ENCODE assay signal across 1 cellular context in the genomic region with DNA sequence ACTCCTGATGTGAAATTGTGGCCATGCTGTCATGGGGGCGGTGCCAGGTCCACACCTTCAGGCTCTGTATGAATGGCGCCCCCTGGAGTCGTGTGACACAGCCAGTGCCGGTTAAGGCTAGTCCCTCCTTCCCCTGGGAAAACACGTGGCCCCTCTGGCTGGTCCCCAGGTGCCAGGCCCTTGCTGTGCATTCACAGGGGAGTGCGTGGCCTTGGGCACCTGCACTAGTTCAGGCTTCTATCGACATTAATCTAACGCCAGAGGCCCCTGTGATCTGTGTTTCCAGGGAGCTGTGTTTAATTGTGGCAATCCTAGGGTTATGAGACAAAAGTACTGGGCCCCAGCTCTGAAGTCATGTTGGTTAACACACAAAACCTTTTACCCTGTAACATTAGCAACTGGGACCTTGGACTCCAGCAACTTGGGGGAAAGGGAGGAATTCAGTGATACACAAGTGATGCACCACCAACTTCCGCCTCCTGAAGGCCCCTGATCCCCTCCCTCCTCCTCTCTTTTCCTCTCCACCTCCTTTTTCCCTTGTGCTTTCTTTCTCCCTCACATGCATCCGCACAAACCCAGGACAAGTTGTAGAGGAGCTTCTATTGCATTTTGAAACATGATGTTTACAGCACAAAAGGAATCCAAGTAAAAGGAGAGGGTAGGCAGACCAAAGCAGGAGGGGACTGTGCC.
TF ChIP-seq lines count a peak whose summit lies in the region.

No MANE protein-coding gene starts in this region.

TF ChIP-seq in HepG2, 621 proteins besides CTCF, POLR2A, EP300 and RAD21 (continued from another document and continues in another):
- TF ChIP-seq, protein P1, sequence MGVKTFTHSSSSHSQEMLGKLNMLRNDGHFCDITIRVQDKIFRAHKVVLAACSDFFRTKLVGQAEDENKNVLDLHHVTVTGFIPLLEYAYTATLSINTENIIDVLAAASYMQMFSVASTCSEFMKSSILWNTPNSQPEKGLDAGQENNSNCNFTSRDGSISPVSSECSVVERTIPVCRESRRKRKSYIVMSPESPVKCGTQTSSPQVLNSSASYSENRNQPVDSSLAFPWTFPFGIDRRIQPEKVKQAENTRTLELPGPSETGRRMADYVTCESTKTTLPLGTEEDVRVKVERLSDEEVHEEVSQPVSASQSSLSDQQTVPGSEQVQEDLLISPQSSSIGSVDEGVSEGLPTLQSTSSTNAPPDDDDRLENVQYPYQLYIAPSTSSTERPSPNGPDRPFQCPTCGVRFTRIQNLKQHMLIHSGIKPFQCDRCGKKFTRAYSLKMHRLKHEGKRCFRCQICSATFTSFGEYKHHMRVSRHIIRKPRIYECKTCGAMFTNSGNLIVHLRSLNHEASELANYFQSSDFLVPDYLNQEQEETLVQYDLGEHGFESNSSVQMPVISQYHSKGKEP (CRISPR knock-in tag; IDR thresholded peaks at IDR 0.05), result no peak
- TF ChIP-seq KDM1A (CRISPR knock-in tag; IDR thresholded peaks at IDR 0.05), result 0 out of 2 replicates have a peak, but pooled peaks have one; percentile 8
- TF ChIP-seq ZNF772 (CRISPR knock-in tag; IDR thresholded peaks at IDR 0.05), result peak; percentile 44; the same call in 1 of the 2 replicates
- TF ChIP-seq SMYD3 (CRISPR knock-in tag; IDR thresholded peaks at IDR 0.05), result peak; percentile 85; the same call in 1 of the 2 replicates
- peak; percentile 75 for TF ChIP-seq HMGXB3 (CRISPR knock-in tag; IDR thresholded peaks at IDR 0.05; ENCODE audit: borderline replicate concordance)
- TF ChIP-seq SAP130 (CRISPR knock-in tag; IDR thresholded peaks at IDR 0.05; ENCODE audit: low read depth), result peak; percentile 94
- peak; percentile 37; the same call in 1 of the 2 replicates for TF ChIP-seq ZNF224 (CRISPR knock-in tag; IDR thresholded peaks at IDR 0.05)
- 0 out of 2 replicates have a peak, but pooled peaks have one; percentile 14 for TF ChIP-seq CEBPZ (IDR thresholded peaks at IDR 0.05; ENCODE audit: low read length)
- peak; percentile 19; the same call in 1 of the 2 replicates for TF ChIP-seq ZNF205 (CRISPR knock-in tag; IDR thresholded peaks at IDR 0.05)
- TF ChIP-seq NR2C2 (CRISPR knock-in tag; IDR thresholded peaks at IDR 0.05; ENCODE audit: borderline replicate concordance), result peak; percentile 52
- TF ChIP-seq, protein P2, sequence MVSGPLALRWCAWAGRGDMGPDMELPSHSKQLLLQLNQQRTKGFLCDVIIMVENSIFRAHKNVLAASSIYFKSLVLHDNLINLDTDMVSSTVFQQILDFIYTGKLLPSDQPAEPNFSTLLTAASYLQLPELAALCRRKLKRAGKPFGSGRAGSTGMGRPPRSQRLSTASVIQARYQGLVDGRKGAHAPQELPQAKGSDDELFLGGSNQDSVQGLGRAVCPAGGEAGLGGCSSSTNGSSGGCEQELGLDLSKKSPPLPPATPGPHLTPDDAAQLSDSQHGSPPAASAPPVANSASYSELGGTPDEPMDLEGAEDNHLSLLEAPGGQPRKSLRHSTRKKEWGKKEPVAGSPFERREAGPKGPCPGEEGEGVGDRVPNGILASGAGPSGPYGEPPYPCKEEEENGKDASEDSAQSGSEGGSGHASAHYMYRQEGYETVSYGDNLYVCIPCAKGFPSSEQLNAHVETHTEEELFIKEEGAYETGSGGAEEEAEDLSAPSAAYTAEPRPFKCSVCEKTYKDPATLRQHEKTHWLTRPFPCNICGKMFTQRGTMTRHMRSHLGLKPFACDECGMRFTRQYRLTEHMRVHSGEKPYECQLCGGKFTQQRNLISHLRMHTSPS (CRISPR knock-in tag; IDR thresholded peaks at IDR 0.05; ENCODE audit: low read depth), result peak; percentile 90
- TF ChIP-seq ZKSCAN8 (CRISPR knock-in tag; IDR thresholded peaks at IDR 0.05; ENCODE audit: borderline replicate concordance), result peak; percentile 49; the same call in 1 of the 2 replicates
- no peak for TF ChIP-seq ZNF839 (CRISPR knock-in tag; IDR thresholded peaks at IDR 0.05; ENCODE audit: borderline replicate concordance)
- TF ChIP-seq ZNF225 (CRISPR knock-in tag; IDR thresholded peaks at IDR 0.05), result peak; percentile 74; the same call in 1 of the 2 replicates
- TF ChIP-seq ZNF142 (CRISPR knock-in tag; IDR thresholded peaks at IDR 0.05), result 0 out of 2 replicates have a peak, but pooled peaks have one; percentile 8
- peak; percentile 82; the same call in 1 of the 2 replicates for TF ChIP-seq ZNF280B (CRISPR knock-in tag; IDR thresholded peaks at IDR 0.05; ENCODE audit: borderline replicate concordance)
- TF ChIP-seq FOXO1 (CRISPR knock-in tag; IDR thresholded peaks at IDR 0.05), result peak; percentile 66
- TF ChIP-seq BCL6 (CRISPR knock-in tag; IDR thresholded peaks at IDR 0.05), result peak; percentile 58; the same call in 1 of the 2 replicates
- no peak for TF ChIP-seq SRSF4 (IDR thresholded peaks at IDR 0.05; ENCODE audit: low read depth, low read length, poor library complexity, severe bottlenecking)
- TF ChIP-seq MLX (CRISPR knock-in tag; IDR thresholded peaks at IDR 0.05), result peak; percentile 70
- peak; percentile 64; the same call in 1 of the 2 replicates for TF ChIP-seq MIXL1 (CRISPR knock-in tag; IDR thresholded peaks at IDR 0.05)
- TF ChIP-seq NCOA2 (CRISPR knock-in tag; IDR thresholded peaks at IDR 0.05), result peak; percentile 37
- TF ChIP-seq ZSCAN12 (CRISPR knock-in tag; IDR thresholded peaks at IDR 0.05), result no peak
- TF ChIP-seq SMARCE1 (IDR thresholded peaks at IDR 0.05; ENCODE audit: borderline replicate concordance), result no peak
- TF ChIP-seq, protein P3, sequence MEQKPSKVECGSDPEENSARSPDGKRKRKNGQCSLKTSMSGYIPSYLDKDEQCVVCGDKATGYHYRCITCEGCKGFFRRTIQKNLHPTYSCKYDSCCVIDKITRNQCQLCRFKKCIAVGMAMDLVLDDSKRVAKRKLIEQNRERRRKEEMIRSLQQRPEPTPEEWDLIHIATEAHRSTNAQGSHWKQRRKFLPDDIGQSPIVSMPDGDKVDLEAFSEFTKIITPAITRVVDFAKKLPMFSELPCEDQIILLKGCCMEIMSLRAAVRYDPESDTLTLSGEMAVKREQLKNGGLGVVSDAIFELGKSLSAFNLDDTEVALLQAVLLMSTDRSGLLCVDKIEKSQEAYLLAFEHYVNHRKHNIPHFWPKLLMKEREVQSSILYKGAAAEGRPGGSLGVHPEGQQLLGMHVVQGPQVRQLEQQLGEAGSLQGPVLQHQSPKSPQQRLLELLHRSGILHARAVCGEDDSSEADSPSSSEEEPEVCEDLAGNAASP (CRISPR knock-in tag; IDR thresholded peaks at IDR 0.05; ENCODE audit: borderline replicate concordance), result peak; percentile 61; the same call in 1 of the 2 replicates
